In the genomic region with DNA sequence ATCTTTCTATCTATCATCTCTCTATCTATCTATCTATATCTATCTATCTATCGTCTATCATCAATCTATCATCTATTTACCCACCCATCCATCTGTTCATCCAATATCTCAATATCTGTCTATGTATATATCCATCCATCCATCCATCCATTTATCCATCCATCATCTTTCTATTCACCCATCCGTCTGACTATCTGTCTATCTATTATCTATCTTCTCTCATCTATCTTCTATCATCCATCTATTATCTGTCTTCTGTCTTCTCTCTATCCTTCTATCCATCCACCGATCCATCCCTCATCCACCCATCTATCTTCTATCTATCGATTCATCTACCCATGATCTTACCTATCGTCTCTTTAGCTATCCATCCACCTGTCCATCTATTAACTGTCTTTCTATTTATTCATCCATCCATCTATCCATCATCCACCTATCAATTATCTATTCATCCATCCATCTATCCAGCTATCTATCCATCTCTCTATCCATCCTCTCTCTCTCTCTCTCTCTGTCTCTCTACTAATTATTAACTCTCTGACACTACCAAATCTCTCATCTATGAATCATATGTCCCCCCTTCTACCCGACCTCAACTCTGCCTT, we compare ENCODE assay signal across 31 cellular contexts.
"Had no signal": no experiment of that assay in that cellular context is flagged by ENCODE, and none has a peak within 500 bp of the region (broad histone marks: within the 10 kb centered on the region; RNA-seq: fewer than 3 reads in every experiment).

No MANE protein-coding gene starts in this region.

- DNase-seq: activated effector memory CD4-positive, alpha-beta T cell treated with anti-CD3 and anti-CD28 coated beads, Interleukin-2, amount 50 U/mL, for 16 hours; activated effector memory CD4-positive, alpha-beta T cell treated with Interleukin-2 at 50 U/mL for 16 hours; activated gamma-delta T cell; activated gamma-delta T cell treated with Interleukin-2 at 50 U/mL for 16 hours; activated naive CD4-positive, alpha-beta T cell; activated naive CD4-positive, alpha-beta T cell treated with anti-CD3 and anti-CD28 coated beads for 36 hours; activated naive CD4-positive, alpha-beta T cell treated with anti-CD3 and anti-CD28 coated beads, Interleukin-2, amount 10 ng/mL, durations not matched to agents 7 days and 5 days; activated naive CD4-positive, alpha-beta T cell treated with anti-CD3 and anti-CD28 coated beads, Interleukin-2, amount 50 U/mL, for 16 hours; activated naive CD4-positive, alpha-beta T cell treated with Interleukin-2 at 50 U/mL for 16 hours; activated naive CD8-positive, alpha-beta T cell treated with anti-CD3 and anti-CD28 coated beads for 36 hours; activated naive CD8-positive, alpha-beta T cell treated with anti-CD3 and anti-CD28 coated beads, Interleukin-2, amount 10 ng/mL, durations not matched to agents 7 days and 5 days; activated naive CD8-positive, alpha-beta T cell treated with anti-CD3 and anti-CD28 coated beads, Interleukin-2, amount 50 U/mL, for 24 hours; activated T-cell treated with anti-CD3 and anti-CD28 coated beads, Interleukin-2, amount 50 U/mL, for 1 hour; activated T-cell treated with anti-CD3 and anti-CD28 coated beads, Interleukin-2, amount 50 U/mL, for 24 hours; activated T-cell treated with anti-CD3 and anti-CD28 coated beads, Interleukin-2, amount 50 U/mL, for 4 hours; activated T-cell treated with anti-CD3 and anti-CD28 coated beads, Interleukin-2, amount 50 U/mL, for 48 hours; activated T-cell treated with anti-CD3 and anti-CD28 coated beads, Interleukin-2, amount 50 U/mL, for 72 hours; adrenal gland; amniotic stem cell; amygdala; anterior cingulate cortex; aorta; body of pancreas; brain microvascular endothelial cell; central memory CD4-positive, alpha-beta T cell; cerebellar nuclear complex had no signal

- FAIRE-seq: astrocyte, bronchial epithelial cell had no signal

- H3K4me3 ChIP-seq: adrenal gland, ascending aorta, body of pancreas, breast epithelium, cardiac muscle cell had no signal

- H3K27ac ChIP-seq: adrenal gland, ascending aorta, body of pancreas, brain microvascular endothelial cell, breast epithelium, cardiac muscle cell had no signal

- H3K27me3 ChIP-seq: adrenal gland, ascending aorta, body of pancreas, brain microvascular endothelial cell, breast epithelium, cardiac muscle cell had no signal

- H3K4me1 ChIP-seq: adrenal gland, ascending aorta, body of pancreas, breast epithelium had no signal

- H3K36me3 ChIP-seq: adrenal gland, ascending aorta, brain microvascular endothelial cell, breast epithelium, cardiac muscle cell had no signal

- H3K9me3 ChIP-seq: adrenal gland, ascending aorta, body of pancreas, breast epithelium had no signal
